Comparison of ENCODE assay signal across 16 cellular contexts in the genomic region with DNA sequence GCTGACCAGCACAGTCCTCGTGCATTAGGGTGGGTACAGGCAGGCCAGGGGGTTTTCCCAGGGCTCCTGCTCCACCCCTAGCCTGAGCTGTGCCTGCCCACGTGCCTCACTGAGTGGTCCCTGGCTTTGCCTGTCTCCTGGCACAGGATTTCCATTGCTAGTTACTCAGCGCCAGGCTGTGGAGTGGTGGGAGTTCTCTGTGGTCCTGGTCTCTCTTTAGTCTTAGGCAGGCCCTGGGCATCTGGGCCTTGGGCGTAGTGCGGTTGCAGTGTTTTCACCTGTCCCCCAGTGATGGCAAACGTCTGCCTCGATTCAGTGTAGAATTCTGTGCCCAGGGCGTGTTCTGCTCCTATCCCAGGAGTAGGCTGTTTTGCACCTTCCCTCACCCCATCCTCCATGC.
A peak's percentile ranks its signal among the peaks of the same experiment; 100 is the strongest.
DNase-seq lines count a peak whose midpoint lies in the region; ATAC-seq, FAIRE-seq and TF ChIP-seq lines count a peak whose summit lies in the region.
"Had no signal": no experiment of that assay in that cellular context is flagged by ENCODE, and none has a peak within 500 bp of the region (broad histone marks: within the 10 kb centered on the region; RNA-seq: fewer than 3 reads in every experiment).

No MANE protein-coding gene starts in this region.

- CTCF ChIA-PET in H1 (lab: Charles Lee; ENCODE audit: partially characterized antibody), result interaction anchor here (0.7 kb wide), 1 partner anchor 269 kb away, joined by 5 read pairs; no protein-coding TSS in a partner anchor

- peaks cover 22% of the 10 kb centered on the region for H3K79me1 ChIP-seq in H1 (ENCODE audit: low read depth, low read length)

- H4K20me1 ChIP-seq in H1 (replicated peaks in 1 of 2; ENCODE audit: control insufficient read depth in 1 of 2, insufficient read depth in 2 of 2, low read length in 2 of 2), result peaks cover 5 to 19% of the 10 kb centered on the region in 2 experiments

- H3K9me3 Mint-ChIP-seq in stimulated activated naive CD8-positive, alpha-beta T cell treated with anti-CD3 and anti-CD28 coated beads, Interleukin-15, amount 100 ng/mL, for 72 hours, result no peaks in the 10 kb centered on the region
- H3K9me3 Mint-ChIP-seq: CD4-positive, alpha-beta T cell; H9 had no signal

- no peak overlapping the region for H3K27ac Mint-ChIP-seq in stimulated activated naive CD8-positive, alpha-beta T cell treated with anti-CD3 and anti-CD28 coated beads, Interleukin-15, amount 100 ng/mL, for 72 hours
- H3K27ac Mint-ChIP-seq: CD4-positive, alpha-beta T cell; H9 had no signal

- H3K9ac ChIP-seq in H1 (replicated peaks in 1 of 4; ENCODE audit: extremely low read depth in 1 of 4, low read depth in 3 of 4, low read length in 3 of 4), result no peak overlapping the region

- 87% methylated on average over 8 of the region's 8 CpGs; no CpG with 5 or more reads in 1 of the 2 experiments for WGBS in H1 (ENCODE audit: extremely low coverage in 1 of 2, insufficient coverage in 1 of 2, insufficient read length in 1 of 2, insufficient replicate concordance in 2 of 2, low coverage in 1 of 2, low lambda C conversion rate in 2 of 2, missing lambda C conversion rate in 1 of 2), 2 experiments

- H3K4ac ChIP-seq in H1 (replicated peaks; ENCODE audit: insufficient read length, low read depth, low read length), result no peak overlapping the region

- no peak overlapping the region for H3K23ac ChIP-seq in H1 (ENCODE audit: insufficient read length)

- no peak overlapping the region for H2BK20ac ChIP-seq in H1 (ENCODE audit: low read length)

- H2BK120ac ChIP-seq in H1 (replicated peaks; ENCODE audit: low read depth, low read length), result no peak overlapping the region

- TF ChIP-seq CTCF in H1 (IDR thresholded peaks at IDR 0.05; ENCODE audit: control extremely low read depth in 1 of 3, insufficient read depth in 1 of 3, low read depth in 1 of 3, low read length in 3 of 3) (no peak), omental fat pad (IDR thresholded peaks at IDR 0.05) (no peak), GM13977 (IDR thresholded peaks at IDR 0.05; ENCODE audit: extremely low read depth, insufficient read depth, missing control alignments) (no peak)

- H3K27me3 ChIP-seq in H1 (replicated peaks in 1 of 4; ENCODE audit: control insufficient read depth in 3 of 4, extremely low read depth in 1 of 4, insufficient read depth in 3 of 4, low read length in 3 of 4), result no peaks in the 10 kb centered on the region

- no peak overlapping the region for H3K14ac ChIP-seq in H1 (ENCODE audit: insufficient read length)

- no peak for TF ChIP-seq POLR2A in H1 (IDR thresholded peaks at IDR 0.05; ENCODE audit: control extremely low read depth in 1 of 2, low read depth in 2 of 2, low read length in 2 of 2)

- 0 out of 2 replicates have a peak overlapping the region, but pooled peaks have one; percentile 26 for H2BK5ac ChIP-seq in H1 (ENCODE audit: low read depth, low read length)

- DNase-seq in stimulated activated naive CD8-positive, alpha-beta T cell treated with anti-CD3 and anti-CD28 coated beads, Interleukin-15, Interleukin-2, amounts not matched to agents 100 U/mL and 50 U/mL, for 24 hours, result no peak
- no peak for DNase-seq in stimulated activated naive CD8-positive, alpha-beta T cell treated with anti-CD3 and anti-CD28 coated beads, Interleukin-15, amount 100 ng/mL, for 72 hours
- DNase-seq in H1 (ENCODE audit: low read depth in 1 of 2, low spot score in 2 of 2) (no peak), omental fat pad (ENCODE audit: low spot score) (no peak), NCI-H1417 treated with DMSO at 0.1 percent for 48 hours (lab: John Stamatoyannopoulos, UW) (no peak), GM13977 (ENCODE audit: low spot score) (no peak)
- DNase-seq: 8988T; Caco-2; CD4-positive, alpha-beta T cell; GDM1; GOT3; H9 had no signal

- H3K23me2 ChIP-seq in H1 (ENCODE audit: low read depth, low read length), result peaks cover 2% of the 10 kb centered on the region; the same call in 1 of the 2 replicates

- no peak for TF ChIP-seq RAD21 in H1 (IDR thresholded peaks at IDR 0.05 in 1 of 2, conservative IDR thresholded peaks at IDR 0.05 in 1 of 2; ENCODE audit: low read depth in 2 of 2, low read length in 2 of 2)

- H4K5ac ChIP-seq in H1 (ENCODE audit: insufficient read length, low read depth, low read length), result no peak overlapping the region

- H3K4me1 ChIP-seq in H1 (replicated peaks in 1 of 4; ENCODE audit: control insufficient read depth in 3 of 4, insufficient read depth in 4 of 4, low read length in 3 of 4), result peaks cover 0 to 7% (median 1%) of the 10 kb centered on the region in 4 experiments; a peak in 2 of 7 replicates

- H3K4me1 Mint-ChIP-seq in stimulated activated naive CD8-positive, alpha-beta T cell treated with anti-CD3 and anti-CD28 coated beads, Interleukin-15, amount 100 ng/mL, for 72 hours, result peaks cover 10% of the 10 kb centered on the region

- H3K36me3 ChIP-seq in H1 (ENCODE audit: control insufficient read depth in 2 of 4, insufficient read depth in 4 of 4, low read length in 3 of 4), result no peaks in the 10 kb centered on the region

- FAIRE-seq in H1 (lab: Jason Lieb, UNC), result no peak
- FAIRE-seq: D721Med, GM12892 had no signal

- no peaks in the 10 kb centered on the region for H3K27me3 Mint-ChIP-seq in stimulated activated naive CD8-positive, alpha-beta T cell treated with anti-CD3 and anti-CD28 coated beads, Interleukin-15, amount 100 ng/mL, for 72 hours
- H3K27me3 Mint-ChIP-seq: CD4-positive, alpha-beta T cell had no signal

- no peaks in the 10 kb centered on the region for H3K9me3 ChIP-seq in H1 (ENCODE audit: insufficient read depth in 2 of 2, low read depth in 1 of 2, low read length in 1 of 2)
- H3K9me3 ChIP-seq: Caco-2 had no signal

- H2AFZ ChIP-seq in H1 (ENCODE audit: low read length), result no peak overlapping the region

- H4K91ac ChIP-seq in H1 (replicated peaks; ENCODE audit: insufficient read length, low read length), result no peak overlapping the region

- no peak overlapping the region for H2AK5ac ChIP-seq in H1 (ENCODE audit: low read depth, low read length)

- no peak overlapping the region for H2BK15ac ChIP-seq in H1 (ENCODE audit: low read length)

- H3K18ac ChIP-seq in H1 (ENCODE audit: extremely low read depth, low read length), result no peak overlapping the region

- no peak overlapping the region for H3K4me2 ChIP-seq in H1 (ENCODE audit: insufficient read depth in 1 of 2, low read depth in 2 of 2, low read length in 2 of 2)

- POLR2A ChIA-PET in H1 (lab: Charles Lee; ENCODE audit: partially characterized antibody), result no interaction called here

- H3K56ac ChIP-seq in H1 (replicated peaks; ENCODE audit: insufficient read length, low read depth, low read length), result no peak overlapping the region

- ATAC-seq in stimulated activated naive CD8-positive, alpha-beta T cell treated with anti-CD3 and anti-CD28 coated beads, Interleukin-15, Interleukin-2, amounts not matched to agents 100 U/mL and 50 U/mL, for 24 hours, result peak; percentile 59
- no peak for ATAC-seq in stimulated activated naive CD8-positive, alpha-beta T cell treated with anti-CD3 and anti-CD28 coated beads, Interleukin-15, amount 100 ng/mL, for 72 hours
- ATAC-seq in omental fat pad (ENCODE audit: low FRiP score) (peak; percentile 32), GM18511 (IDR thresholded peaks at IDR 0.05; ENCODE audit: unreplicated experiment) (no peak)

- peaks cover 0 to 18% of the 10 kb centered on the region in 2 experiments; a peak in 2 of 4 replicates for H3K79me2 ChIP-seq in H1 (ENCODE audit: control insufficient read depth in 1 of 2, insufficient read depth in 2 of 2, low read length in 2 of 2)

- H3K27ac ChIP-seq in H1 (ENCODE audit: low read depth, low read length), result no peak overlapping the region
- H3K27ac ChIP-seq: C4-2B had no signal

- no peak overlapping the region for H4K8ac ChIP-seq in H1 (ENCODE audit: extremely low read depth, insufficient read depth, low read length)

- no peak overlapping the region for H2BK12ac ChIP-seq in H1 (ENCODE audit: low read depth, low read length)

- TF ChIP-seq EP300 in H1 (IDR thresholded peaks at IDR 0.05; ENCODE audit: borderline replicate concordance in 1 of 2, low read depth in 2 of 2, low read length in 2 of 2), result no peak

- no peak overlapping the region for H3K4me3 ChIP-seq in H1 (ENCODE audit: extremely low read depth in 1 of 4, insufficient read depth in 2 of 4, low read depth in 3 of 4, low read length in 4 of 4)

- no peak overlapping the region for H3K4me3 Mint-ChIP-seq in stimulated activated naive CD8-positive, alpha-beta T cell treated with anti-CD3 and anti-CD28 coated beads, Interleukin-15, amount 100 ng/mL, for 72 hours
- H3K4me3 Mint-ChIP-seq: CD4-positive, alpha-beta T cell; H9 had no signal

- in situ Hi-C loops in GM13977 (cut with MboI; ENCODE audit: low pct_unique_long_range_greater_than_20kb, low sequenced_read_pairs, unreplicated experiment), result no loop called here

Comparison
In these comparisons a context has a peak if more than half of its experiments do, and no peak if none do; other contexts are left out.
1. ATAC-seq: peak in stimulated activated naive CD8-positive, alpha-beta T cell treated with anti-CD3 and anti-CD28 coated beads, Interleukin-15, Interleukin-2, amounts not matched to agents 100 U/mL and 50 U/mL, for 24 hours (single experiment) and omental fat pad (single experiment); none in stimulated activated naive CD8-positive, alpha-beta T cell treated with anti-CD3 and anti-CD28 coated beads, Interleukin-15, amount 100 ng/mL, for 72 hours (single experiment) and GM18511 (single experiment).